ENCODE assay signal across 15 cellular contexts in genomic region chr9:89354471-89354870, GRCh38. TPM values are rescaled to one million over a fixed set of nuclear protein-coding genes. Genes with fewer than 3 reads are reported as not detected.
DNase-seq lines count a peak whose midpoint lies in the region; ATAC-seq and TF ChIP-seq lines count a peak whose summit lies in the region.
"Had no signal": no experiment of that assay in that cellular context is flagged by ENCODE, and none has a peak within 500 bp of the region (broad histone marks: within the 10 kb centered on the region; RNA-seq: fewer than 3 reads in every experiment).

No MANE protein-coding gene starts in this region.

- no peaks in the 10 kb centered on the region for H3K27me3 Mint-ChIP-seq in CD8-positive, alpha-beta T cell (ENCODE audit: low read depth)
- H3K27me3 Mint-ChIP-seq in activated T-helper 17 cell treated with anti-CD3 and anti-CD28 coated beads, Interleukin-2, amount 50 U/mL, for 72 hours = no peaks in the 10 kb centered on the region
- no peaks in the 10 kb centered on the region for H3K27me3 Mint-ChIP-seq in activated CD8-positive, alpha-beta memory T cell treated with anti-CD3 and anti-CD28 coated beads, Interleukin-2, amount 10 ng/mL, durations not matched to agents 7 days and 5 days
- H3K27me3 Mint-ChIP-seq: B cell had no signal

- H2BK120ac ChIP-seq in mesenchymal stem cell (ENCODE audit: low read depth, low read length) = no peak overlapping the region

- WGBS in mesenchymal stem cell = 99% methylated on average over 6 of the region's 6 CpGs
- WGBS in tibial nerve, 2 donors = 90 to 96% methylated on average over 6 of the region's 6 CpGs

- H3K79me1 ChIP-seq in mesenchymal stem cell (replicated peaks; ENCODE audit: low read length, poor library complexity, severe bottlenecking) = peaks cover 51% of the 10 kb centered on the region

- no peak overlapping the region for H4K91ac ChIP-seq in mesenchymal stem cell (ENCODE audit: low read length)

- H2AK5ac ChIP-seq in mesenchymal stem cell (ENCODE audit: low read length, severe bottlenecking) = no peak overlapping the region

- no peaks in the 10 kb centered on the region for H3K9me3 ChIP-seq in CD8-positive, alpha-beta T cell (ENCODE audit: low read length)
- H3K9me3 ChIP-seq in mesenchymal stem cell (ENCODE audit: control insufficient read depth, low read length) = no peaks in the 10 kb centered on the region
- no peaks in the 10 kb centered on the region for H3K9me3 ChIP-seq in tibial nerve

- no peak overlapping the region for H3K14ac ChIP-seq in mesenchymal stem cell (ENCODE audit: low read length in 2 of 2)

- peaks cover 22% of the 10 kb centered on the region for H3K4me1 Mint-ChIP-seq in CD8-positive, alpha-beta T cell (ENCODE audit: low read depth)
- H3K4me1 Mint-ChIP-seq in activated T-helper 17 cell treated with anti-CD3 and anti-CD28 coated beads, Interleukin-2, amount 50 U/mL, for 72 hours = peaks cover 19% of the 10 kb centered on the region
- peaks cover 35% of the 10 kb centered on the region for H3K4me1 Mint-ChIP-seq in stimulated activated effector memory CD8-positive, alpha-beta T cell treated with anti-CD3 and anti-CD28 coated beads, Interleukin-12 subunit alpha, Interleukin-12 subunit beta, amount 100 ng/mL, for 72 hours
- peaks cover 53% of the 10 kb centered on the region for H3K4me1 Mint-ChIP-seq in activated CD8-positive, alpha-beta memory T cell treated with anti-CD3 and anti-CD28 coated beads, Interleukin-2, amount 10 ng/mL, durations not matched to agents 7 days and 5 days
- H3K4me1 Mint-ChIP-seq: H9 had no signal

- peaks cover 12% of the 10 kb centered on the region for H3K4me1 ChIP-seq in CD8-positive, alpha-beta T cell (ENCODE audit: insufficient read depth, low read length)
- H3K4me1 ChIP-seq in mesenchymal stem cell (ENCODE audit: control insufficient read depth, insufficient read depth, low read depth, low read length) (no peaks in the 10 kb centered on the region), tibial nerve (no peaks in the 10 kb centered on the region)

- ATAC-seq in CD8-positive, alpha-beta T cell = no peak
- no peak for ATAC-seq in activated T-helper 17 cell treated with anti-CD3 and anti-CD28 coated beads, Interleukin-2, amount 50 U/mL, for 72 hours (replicated peaks)
- no peak for ATAC-seq in stimulated activated effector memory CD8-positive, alpha-beta T cell treated with anti-CD3 and anti-CD28 coated beads, Interleukin-12 subunit alpha, Interleukin-12 subunit beta, amount 100 ng/mL, for 72 hours
- no peak for ATAC-seq in activated CD8-positive, alpha-beta memory T cell treated with anti-CD3 and anti-CD28 coated beads, Interleukin-2, amount 10 ng/mL, durations not matched to agents 7 days and 5 days

- peak overlapping the region; percentile 21 for H4K8ac ChIP-seq in mesenchymal stem cell (ENCODE audit: low read length)

- H3K36me3 Mint-ChIP-seq in CD8-positive, alpha-beta T cell = peaks cover 96% of the 10 kb centered on the region
- H3K36me3 Mint-ChIP-seq in activated T-helper 17 cell treated with anti-CD3 and anti-CD28 coated beads, Interleukin-2, amount 50 U/mL, for 72 hours (ENCODE audit: low read depth) = peaks cover 100% of the 10 kb centered on the region
- H3K36me3 Mint-ChIP-seq in stimulated activated effector memory CD8-positive, alpha-beta T cell treated with anti-CD3 and anti-CD28 coated beads, Interleukin-12 subunit alpha, Interleukin-12 subunit beta, amount 100 ng/mL, for 72 hours = peaks cover 99% of the 10 kb centered on the region
- H3K36me3 Mint-ChIP-seq in activated CD8-positive, alpha-beta memory T cell treated with anti-CD3 and anti-CD28 coated beads, Interleukin-2, amount 10 ng/mL, durations not matched to agents 7 days and 5 days = peaks cover 52% of the 10 kb centered on the region

- H2AFZ ChIP-seq in mesenchymal stem cell (ENCODE audit: low read depth, low read length) = no peak overlapping the region

- no peak overlapping the region for H3K4me3 Mint-ChIP-seq in CD8-positive, alpha-beta T cell
- H3K4me3 Mint-ChIP-seq in activated T-helper 17 cell treated with anti-CD3 and anti-CD28 coated beads, Interleukin-2, amount 50 U/mL, for 72 hours = no peak overlapping the region
- H3K4me3 Mint-ChIP-seq in stimulated activated effector memory CD8-positive, alpha-beta T cell treated with anti-CD3 and anti-CD28 coated beads, Interleukin-12 subunit alpha, Interleukin-12 subunit beta, amount 100 ng/mL, for 72 hours = no peak overlapping the region
- no peak overlapping the region for H3K4me3 Mint-ChIP-seq in activated CD8-positive, alpha-beta memory T cell treated with anti-CD3 and anti-CD28 coated beads, Interleukin-2, amount 10 ng/mL, durations not matched to agents 7 days and 5 days
- H3K4me3 Mint-ChIP-seq: B cell, H9 had no signal

- peaks cover 91% of the 10 kb centered on the region for H3K36me3 ChIP-seq in CD8-positive, alpha-beta T cell (ENCODE audit: insufficient read depth, low read length)
- peaks cover 71 to 98% of the 10 kb centered on the region in 2 experiments for H3K36me3 ChIP-seq in mesenchymal stem cell (ENCODE audit: control insufficient read depth in 1 of 2, insufficient read depth in 2 of 2, low read depth in 1 of 2, low read length in 2 of 2)
- peaks cover 4 to 98% (median 28%) of the 10 kb centered on the region in 3 donors for H3K36me3 ChIP-seq in tibial nerve

- no peak overlapping the region for H2BK15ac ChIP-seq in mesenchymal stem cell (ENCODE audit: low read depth, poor library complexity, severe bottlenecking)

- no peak for TF ChIP-seq POLR2A in tibial nerve (IDR thresholded peaks at IDR 0.05)

- H3K18ac ChIP-seq in mesenchymal stem cell (ENCODE audit: low read depth in 1 of 2, low read length in 2 of 2) = no peak overlapping the region

- H3K4me3 ChIP-seq in CD8-positive, alpha-beta T cell (ENCODE audit: low read depth, low read length) = no peak overlapping the region
- no peak overlapping the region for H3K4me3 ChIP-seq in mesenchymal stem cell (ENCODE audit: insufficient read depth in 1 of 2, low read depth in 1 of 2, low read length in 2 of 2)
- no peak overlapping the region for H3K4me3 ChIP-seq in tibial nerve

- H3K27me3 ChIP-seq in CD8-positive, alpha-beta T cell (ENCODE audit: insufficient read depth, low read length) = no peaks in the 10 kb centered on the region
- H3K27me3 ChIP-seq in mesenchymal stem cell (ENCODE audit: control insufficient read depth in 1 of 2, insufficient read depth in 1 of 2, low read length in 2 of 2) (no peaks in the 10 kb centered on the region), tibial nerve (no peaks in the 10 kb centered on the region)

- no peak overlapping the region for H2BK12ac ChIP-seq in mesenchymal stem cell (ENCODE audit: low read length in 2 of 2)

- no peak overlapping the region for H3K27ac ChIP-seq in CD8-positive, alpha-beta T cell (ENCODE audit: low read depth, low read length)
- no peak overlapping the region for H3K27ac ChIP-seq in mesenchymal stem cell (ENCODE audit: low read length, poor library complexity, severe bottlenecking)
- no peak overlapping the region for H3K27ac ChIP-seq in tibial nerve

- no peak overlapping the region for H3K4ac ChIP-seq in mesenchymal stem cell (ENCODE audit: low read depth in 1 of 2, low read length in 2 of 2)

- H2BK5ac ChIP-seq in mesenchymal stem cell (ENCODE audit: low read depth, low read length, poor library complexity, severe bottlenecking) = no peak overlapping the region

- POLR2A ChIA-PET in CD8-positive, alpha-beta T cell (lab: Charles Lee) = interaction anchor here (0.9 kb wide), 1 partner anchor 34 kb away, joined by 4 read pairs; no protein-coding TSS in a partner anchor

- intact Hi-C loops in CD8-positive, alpha-beta T cell (cut with DNase I, micrococcal nuclease) = no loop called here

- DNase-seq in CD8-positive, alpha-beta T cell = no peak
- no peak for DNase-seq in mesenchymal stem cell
- DNase-seq in stimulated activated effector memory CD8-positive, alpha-beta T cell treated with anti-CD3 and anti-CD28 coated beads, Interleukin-12 subunit alpha, Interleukin-12 subunit beta, amount 100 ng/mL, for 72 hours (ENCODE audit: low spot score in 2 of 2) = no peak
- DNase-seq in activated CD8-positive, alpha-beta memory T cell treated with anti-CD3 and anti-CD28 coated beads, Interleukin-2, amount 10 ng/mL, durations not matched to agents 7 days and 5 days = no peak
- DNase-seq in tibial nerve (ENCODE audit: low spot score in 2 of 2) = no peak
- no peak for DNase-seq in COR-L47 (lab: John Stamatoyannopoulos, UW)
- DNase-seq: H9, Karpas-422, MM.1S, NCI-H1105, NCI-H1694 treated with DMSO at 0.1 percent for 48 hours, NCI-H446, NCI-H82 had no signal

- H3K23ac ChIP-seq in mesenchymal stem cell (ENCODE audit: low read length in 2 of 2) = no peak overlapping the region

- CTCF ChIA-PET in CD8-positive, alpha-beta T cell (lab: Charles Lee) = no interaction called here
- CTCF ChIA-PET in activated CD8-positive, alpha-beta memory T cell treated with anti-CD3 and anti-CD28 coated beads, Interleukin-2, amount 10 ng/mL, durations not matched to agents 7 days and 5 days (lab: Charles Lee) = no interaction called here

- peak overlapping the region; percentile 64 for H3K27ac Mint-ChIP-seq in CD8-positive, alpha-beta T cell
- H3K27ac Mint-ChIP-seq in activated T-helper 17 cell treated with anti-CD3 and anti-CD28 coated beads, Interleukin-2, amount 50 U/mL, for 72 hours = peak overlapping the region; percentile 85
- H3K27ac Mint-ChIP-seq in stimulated activated effector memory CD8-positive, alpha-beta T cell treated with anti-CD3 and anti-CD28 coated beads, Interleukin-12 subunit alpha, Interleukin-12 subunit beta, amount 100 ng/mL, for 72 hours = peak overlapping the region; percentile 83
- H3K27ac Mint-ChIP-seq in activated CD8-positive, alpha-beta memory T cell treated with anti-CD3 and anti-CD28 coated beads, Interleukin-2, amount 10 ng/mL, durations not matched to agents 7 days and 5 days = no peak overlapping the region
- H3K27ac Mint-ChIP-seq: B cell had no signal

- TF ChIP-seq CTCF in CD8-positive, alpha-beta T cell (IDR thresholded peaks at IDR 0.05) = no peak
- TF ChIP-seq CTCF in tibial nerve (IDR thresholded peaks at IDR 0.05) = no peak

- no peak for TF ChIP-seq EP300 in tibial nerve (IDR thresholded peaks at IDR 0.05)

- H3K9me3 Mint-ChIP-seq in CD8-positive, alpha-beta T cell = no peaks in the 10 kb centered on the region
- no peaks in the 10 kb centered on the region for H3K9me3 Mint-ChIP-seq in activated T-helper 17 cell treated with anti-CD3 and anti-CD28 coated beads, Interleukin-2, amount 50 U/mL, for 72 hours
- no peaks in the 10 kb centered on the region for H3K9me3 Mint-ChIP-seq in stimulated activated effector memory CD8-positive, alpha-beta T cell treated with anti-CD3 and anti-CD28 coated beads, Interleukin-12 subunit alpha, Interleukin-12 subunit beta, amount 100 ng/mL, for 72 hours
- no peaks in the 10 kb centered on the region for H3K9me3 Mint-ChIP-seq in activated CD8-positive, alpha-beta memory T cell treated with anti-CD3 and anti-CD28 coated beads, Interleukin-2, amount 10 ng/mL, durations not matched to agents 7 days and 5 days (ENCODE audit: low read depth)
- H3K9me3 Mint-ChIP-seq: H9 had no signal

- no peak overlapping the region for H3K4me2 ChIP-seq in mesenchymal stem cell (ENCODE audit: low read length, poor library complexity, severe bottlenecking)

- H3K9ac ChIP-seq in mesenchymal stem cell (ENCODE audit: low read length) = no peak overlapping the region

RNA-seq across cellular contexts. Expression of gene SECISBP2, which starts 36.2 kb away (rescaled TPM):
- total RNA-seq in CD8-positive, alpha-beta T cell = 10 to 100 TPM; 90.2 to 92.1 TPM
- 10 to 100 TPM; 33.1 to 40.1 TPM for total RNA-seq in activated T-helper 17 cell treated with anti-CD3 and anti-CD28 coated beads, Interleukin-2, amount 50 U/mL, for 72 hours
- polyA plus RNA-seq in mesenchymal stem cell (2013, experiment 1 of 2) = 20.4 TPM
- 18.6 TPM for polyA plus RNA-seq in mesenchymal stem cell (2013, experiment 2 of 2)
- total RNA-seq in activated CD8-positive, alpha-beta memory T cell treated with anti-CD3 and anti-CD28 coated beads, Interleukin-2, amount 10 ng/mL, durations not matched to agents 7 days and 5 days = 10 to 100 TPM; 36.1 to 40.2 TPM
- total RNA-seq in tibial nerve = 10 to 100 TPM; 57.7 to 77.1 (median 64.8) TPM

RNA-seq across cellular contexts. Expression of gene CKS2, which starts 43.5 kb away (rescaled TPM):
- 1 to 10 TPM; 8.4 to 9.3 TPM for total RNA-seq in CD8-positive, alpha-beta T cell
- total RNA-seq in activated T-helper 17 cell treated with anti-CD3 and anti-CD28 coated beads, Interleukin-2, amount 50 U/mL, for 72 hours = 100 to 1,000 TPM; 179 to 230 TPM
- 74.4 TPM for polyA plus RNA-seq in mesenchymal stem cell (2013, experiment 1 of 2)
- polyA plus RNA-seq in mesenchymal stem cell (2013, experiment 2 of 2) = 72.6 TPM
- total RNA-seq in activated CD8-positive, alpha-beta memory T cell treated with anti-CD3 and anti-CD28 coated beads, Interleukin-2, amount 10 ng/mL, durations not matched to agents 7 days and 5 days = 100 to 1,000 TPM; 200 to 225 TPM
- 1 to 10 TPM; 3.5 to 7.2 (median 6.1) TPM for total RNA-seq in tibial nerve

Comparison
In these comparisons a context has a peak if more than half of its experiments do, and no peak if none do; other contexts are left out.
1. RNA of gene CKS2, which starts 43.5 kb away (total RNA-seq): 179 to 230 TPM in activated T-helper 17 cell treated with anti-CD3 and anti-CD28 coated beads, Interleukin-2, amount 50 U/mL, for 72 hours and 200 to 225 TPM in activated CD8-positive, alpha-beta memory T cell treated with anti-CD3 and anti-CD28 coated beads, Interleukin-2, amount 10 ng/mL, durations not matched to agents 7 days and 5 days; 8.4 to 9.3 TPM in CD8-positive, alpha-beta T cell and 3.5 to 7.2 TPM in tibial nerve; every median in the first group is over 10 times any median in the second.